In the genomic region with DNA sequence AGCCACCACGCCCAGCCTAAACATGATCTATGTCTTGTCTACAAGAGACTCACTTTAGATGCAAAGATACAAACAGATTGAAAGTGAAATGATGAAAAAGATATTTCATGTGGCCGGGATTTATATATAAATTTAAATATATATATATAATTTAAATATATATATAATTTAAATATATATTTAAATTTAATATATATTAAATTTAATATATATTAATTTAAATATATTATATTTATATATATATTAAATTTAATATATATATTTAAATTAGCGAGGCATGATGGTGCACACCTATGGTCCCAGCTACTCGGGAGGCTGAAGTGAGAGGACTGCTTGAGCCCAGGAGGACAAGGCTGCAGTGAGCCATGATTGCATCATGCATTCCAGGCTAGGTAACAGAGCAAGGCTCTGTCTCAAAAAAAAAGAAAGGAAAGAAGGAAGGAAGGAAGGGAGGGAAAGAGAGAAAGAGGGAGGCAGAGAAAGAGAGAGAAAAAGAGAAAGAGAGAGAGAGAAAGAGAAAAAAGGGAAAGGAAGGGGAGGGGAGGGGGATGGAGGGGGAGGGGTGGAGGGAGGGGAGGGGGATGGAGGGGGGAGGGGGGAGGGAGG, we compare ENCODE assay signal across 25 cellular contexts. TPM values are rescaled to one million over a fixed set of nuclear protein-coding genes. Genes with fewer than 3 reads are reported as not detected.
"Had no signal": no experiment of that assay in that cellular context is flagged by ENCODE, and none has a peak within 500 bp of the region (broad histone marks: within the 10 kb centered on the region; RNA-seq: fewer than 3 reads in every experiment).

No MANE protein-coding gene starts in this region.

- ATAC-seq: activated CD4-positive, CD25-positive, alpha-beta regulatory T cell treated with anti-CD3 and anti-CD28 coated beads, Interleukin-2, amount 50 U/mL, for 24 hours; activated T-cell treated with anti-CD3 and anti-CD28 coated beads, Interleukin-2, amount 50 U/mL, for 4 hours; body of pancreas had no signal

- H3K9me3 Mint-ChIP-seq: activated T-cell treated with anti-CD3 and anti-CD28 coated beads, Interleukin-2, amount 50 U/mL, for 4 hours had no signal

- H3K4me1 Mint-ChIP-seq: activated CD4-positive, alpha-beta T cell treated with anti-CD3 and anti-CD28 coated beads, Interleukin-2, amount 10 ng/mL, durations not matched to agents 7 days and 5 days had no signal

- H3K36me3 ChIP-seq: ascending aorta, cardiac muscle cell, SJCRH30, WERI-Rb-1 had no signal

- H3K9ac ChIP-seq: SK-N-SH had no signal

- H3K36me3 Mint-ChIP-seq: activated CD4-positive, alpha-beta memory T cell treated with anti-CD3 and anti-CD28 coated beads for 36 hours had no signal

- DNase-seq: activated CD4-positive, alpha-beta memory T cell treated with anti-CD3 and anti-CD28 coated beads for 36 hours; activated CD4-positive, alpha-beta T cell treated with anti-CD3 and anti-CD28 coated beads, Interleukin-2, amount 10 ng/mL, durations not matched to agents 7 days and 5 days; activated CD8-positive, alpha-beta memory T cell treated with anti-CD3 and anti-CD28 coated beads for 24 hours; activated effector memory CD4-positive, alpha-beta T cell treated with anti-CD3 and anti-CD28 coated beads, Interleukin-2, amount 50 U/mL, for 16 hours; activated naive CD4-positive, alpha-beta T cell treated with Interleukin-2 at 50 U/mL for 16 hours; activated T-cell treated with anti-CD3 and anti-CD28 coated beads, Interleukin-2, amount 50 U/mL, for 4 hours; amniotic stem cell; body of pancreas; Karpas-422; NCI-H1105 treated with DMSO at 0.1 percent for 48 hours; NCI-H1436 treated with DMSO at 0.1 percent for 48 hours; NCI-H187; NCI-H2081; NCI-H510A treated with DMSO at 0.1 percent for 48 hours; NCI-H69; Right ventricle myocardium superior; RPMI8226; SJCRH30; SK-N-SH; T-helper 1 cell; WERI-Rb-1 had no signal

- H3K27me3 ChIP-seq: ascending aorta, SJCRH30 had no signal

- H3K4me1 ChIP-seq: ascending aorta, body of pancreas, SJCRH30 had no signal

- H3K27ac ChIP-seq: ascending aorta, body of pancreas, cardiac muscle cell, SJCRH30, WERI-Rb-1 had no signal

- H3K4me3 Mint-ChIP-seq: activated CD4-positive, alpha-beta memory T cell treated with anti-CD3 and anti-CD28 coated beads for 36 hours; activated CD4-positive, alpha-beta T cell treated with anti-CD3 and anti-CD28 coated beads, Interleukin-2, amount 10 ng/mL, durations not matched to agents 7 days and 5 days; activated T-cell treated with anti-CD3 and anti-CD28 coated beads, Interleukin-2, amount 50 U/mL, for 4 hours had no signal

- H3K27ac Mint-ChIP-seq: activated CD4-positive, alpha-beta memory T cell treated with anti-CD3 and anti-CD28 coated beads for 36 hours; activated CD4-positive, alpha-beta T cell treated with anti-CD3 and anti-CD28 coated beads, Interleukin-2, amount 10 ng/mL, durations not matched to agents 7 days and 5 days had no signal

- H3K4me2 ChIP-seq: SK-N-SH had no signal

- H3K9me3 ChIP-seq: ascending aorta, body of pancreas, SJCRH30, SK-N-SH had no signal

- H3K4me3 ChIP-seq: ascending aorta, body of pancreas, cardiac muscle cell, SJCRH30 had no signal

RNA-seq across cellular contexts. Expression of gene PRR36, which starts 51.2 kb away (rescaled TPM):
- total RNA-seq: ascending aorta, SJCRH30 had no signal

RNA-seq across cellular contexts. Expression of gene CLEC4M, which starts 60.0 kb away (rescaled TPM):
- total RNA-seq: activated CD4-positive, alpha-beta memory T cell treated with anti-CD3 and anti-CD28 coated beads for 36 hours; activated CD4-positive, alpha-beta T cell treated with anti-CD3 and anti-CD28 coated beads, Interleukin-2, amount 10 ng/mL, durations not matched to agents 7 days and 5 days; activated T-cell treated with anti-CD3 and anti-CD28 coated beads, Interleukin-2, amount 50 U/mL, for 4 hours; ascending aorta; body of pancreas; Right ventricle myocardium superior; SJCRH30; T-helper 2 cell treated with Interferon-gamma antibody and Interleukin-4, amounts not matched to agents 100 ng/mL and 5 ng/mL, for 36 hours had no signal
- polyA plus RNA-seq: SK-N-SH had no signal
